Comparison of ENCODE assay signal across 16 cellular contexts in genomic region chrX:42151808-42152207, GRCh38.
"Had no signal": no experiment of that assay in that cellular context is flagged by ENCODE, and none has a peak within 500 bp of the region (broad histone marks: within the 10 kb centered on the region; RNA-seq: fewer than 3 reads in every experiment).

No MANE protein-coding gene starts in this region.

- H3K4me1 Mint-ChIP-seq: activated naive CD4-positive, alpha-beta T cell treated with anti-CD3 and anti-CD28 coated beads, Interleukin-2, amount 50 U/mL, for 24 hours; stimulated activated naive B cell treated with anti-CD40 and anti-IgM and Interleukin-4, amounts not matched to agents 10 μg/mL and 1 μg/mL and 100 μg/mL, for 72 hours had no signal

- ATAC-seq: effector memory CD8-positive, alpha-beta T cell; naive thymus-derived CD8-positive, alpha-beta T cell; stimulated activated naive B cell treated with anti-CD40 and anti-IgM and Interleukin-4, amounts not matched to agents 10 μg/mL and 1 μg/mL and 100 μg/mL, for 72 hours had no signal

- H3K27me3 Mint-ChIP-seq: activated naive CD4-positive, alpha-beta T cell treated with anti-CD3 and anti-CD28 coated beads, Interleukin-2, amount 50 U/mL, for 24 hours; dendritic cell treated with granulocyte-macrophage colony-stimulating factor and Interleukin-4, amounts not matched to agents 40 ng/mL and 50 ng/mL, for 4 days; effector memory CD8-positive, alpha-beta T cell; naive thymus-derived CD8-positive, alpha-beta T cell had no signal

- H3K36me3 Mint-ChIP-seq: activated naive CD4-positive, alpha-beta T cell treated with anti-CD3 and anti-CD28 coated beads, Interleukin-2, amount 50 U/mL, for 24 hours; naive thymus-derived CD8-positive, alpha-beta T cell; stimulated activated naive B cell treated with anti-CD40 and anti-IgM and Interleukin-4, amounts not matched to agents 10 μg/mL and 1 μg/mL and 100 μg/mL, for 72 hours had no signal

- DNase-seq: activated effector memory CD4-positive, alpha-beta T cell treated with anti-CD3 and anti-CD28 coated beads, Interleukin-2, amount 50 U/mL, for 16 hours; activated T-cell treated with anti-CD3 and anti-CD28 coated beads, Interleukin-2, amount 50 U/mL, for 24 hours; amygdala; brain microvascular endothelial cell; cerebellar nuclear complex; effector memory CD8-positive, alpha-beta T cell; foreskin melanocyte; left ventricle myocardium inferior; mesenchymal stem cell; naive thymus-derived CD8-positive, alpha-beta T cell; stimulated activated CD4-positive, alpha-beta T cell treated with anti-CD3 and anti-CD28 coated beads, Interleukin-2, amount 100 ng/mL, for 48 hours; stimulated activated naive B cell treated with anti-CD40 and anti-IgM and Interleukin-4, amounts not matched to agents 10 μg/mL and 1 μg/mL and 100 μg/mL, for 72 hours; substantia nigra had no signal

- H3K9me3 Mint-ChIP-seq: activated naive CD4-positive, alpha-beta T cell treated with anti-CD3 and anti-CD28 coated beads, Interleukin-2, amount 50 U/mL, for 24 hours; activated T-cell treated with anti-CD3 and anti-CD28 coated beads, Interleukin-2, amount 50 U/mL, for 24 hours; dendritic cell treated with granulocyte-macrophage colony-stimulating factor and Interleukin-4, amounts not matched to agents 40 ng/mL and 50 ng/mL, for 4 days; effector memory CD8-positive, alpha-beta T cell; stimulated activated naive B cell treated with anti-CD40 and anti-IgM and Interleukin-4, amounts not matched to agents 10 μg/mL and 1 μg/mL and 100 μg/mL, for 72 hours; T-helper 2 cell treated with Interferon-gamma antibody and Interleukin-4, amounts not matched to agents 5 μg/mL and 100 μg/mL, for 36 hours had no signal

- H3K27ac Mint-ChIP-seq: activated naive CD4-positive, alpha-beta T cell treated with anti-CD3 and anti-CD28 coated beads, Interleukin-2, amount 50 U/mL, for 24 hours; activated T-cell treated with anti-CD3 and anti-CD28 coated beads, Interleukin-2, amount 50 U/mL, for 24 hours; dendritic cell treated with granulocyte-macrophage colony-stimulating factor and Interleukin-4, amounts not matched to agents 40 ng/mL and 50 ng/mL, for 4 days; effector memory CD8-positive, alpha-beta T cell; stimulated activated naive B cell treated with anti-CD40 and anti-IgM and Interleukin-4, amounts not matched to agents 10 μg/mL and 1 μg/mL and 100 μg/mL, for 72 hours; T-helper 2 cell treated with Interferon-gamma antibody and Interleukin-4, amounts not matched to agents 5 μg/mL and 100 μg/mL, for 36 hours had no signal

- H3K4me3 Mint-ChIP-seq: activated naive CD4-positive, alpha-beta T cell treated with anti-CD3 and anti-CD28 coated beads, Interleukin-2, amount 50 U/mL, for 24 hours; activated T-cell treated with anti-CD3 and anti-CD28 coated beads, Interleukin-2, amount 50 U/mL, for 24 hours; dendritic cell treated with granulocyte-macrophage colony-stimulating factor and Interleukin-4, amounts not matched to agents 40 ng/mL and 50 ng/mL, for 4 days; effector memory CD8-positive, alpha-beta T cell; stimulated activated naive B cell treated with anti-CD40 and anti-IgM and Interleukin-4, amounts not matched to agents 10 μg/mL and 1 μg/mL and 100 μg/mL, for 72 hours; T-helper 2 cell treated with Interferon-gamma antibody and Interleukin-4, amounts not matched to agents 5 μg/mL and 100 μg/mL, for 36 hours had no signal
